Comparison of ENCODE assay signal across 8 cellular contexts in the genomic region with DNA sequence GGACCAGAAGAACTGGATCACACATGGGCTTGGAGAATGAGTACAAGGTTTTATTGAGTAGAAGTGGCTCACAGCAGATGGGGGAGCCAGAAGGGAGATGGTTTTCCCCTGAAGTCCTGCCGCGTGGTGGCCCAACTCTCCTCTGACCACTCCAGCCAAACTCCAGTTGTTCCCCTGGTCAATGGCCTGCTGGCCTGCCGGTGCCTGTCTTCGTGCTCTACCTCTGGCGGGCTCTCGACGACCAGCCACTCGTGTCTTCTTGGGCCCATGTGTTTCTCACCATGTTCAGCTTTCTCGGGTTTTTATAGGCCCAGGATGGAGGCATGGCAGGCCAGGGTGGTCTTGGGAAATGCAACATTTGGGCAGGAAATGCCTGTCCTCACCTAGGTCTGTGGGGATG.
"Had no signal": no experiment of that assay in that cellular context is flagged by ENCODE, and none has a peak within 500 bp of the region (broad histone marks: within the 10 kb centered on the region; RNA-seq: fewer than 3 reads in every experiment).

No MANE protein-coding gene starts in this region.

- DNase-seq: GDM1, GF-D8 had no signal

- ATAC-seq: GM12878 had no signal

- FAIRE-seq: G401.6, GM12878, GM12891, GM12892, GM18507, GM19239 had no signal

- H3K4me3 ChIP-seq: GM12878 had no signal
